ENCODE assay signal across 12 cellular contexts in the genomic region with DNA sequence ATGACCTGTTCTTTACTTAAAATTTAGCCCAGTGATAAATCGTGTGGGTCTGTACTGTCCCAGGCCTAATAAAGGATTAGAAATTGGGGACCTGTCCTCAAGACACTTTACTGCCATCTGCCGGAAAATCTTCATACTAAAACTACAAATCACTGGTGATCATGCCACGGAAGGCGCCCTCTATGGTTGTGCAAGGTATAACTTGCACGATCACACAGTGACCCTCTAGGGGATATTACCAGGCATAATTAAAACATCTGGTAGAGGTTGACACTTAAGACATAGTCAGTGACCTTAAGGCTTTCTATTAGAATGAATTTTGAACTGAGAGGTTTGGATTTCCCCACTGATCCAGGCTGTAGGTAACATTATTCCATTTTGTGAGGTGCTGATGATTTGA.
DNase-seq lines count a peak whose midpoint lies in the region; ATAC-seq and TF ChIP-seq lines count a peak whose summit lies in the region.
"Had no signal": no experiment of that assay in that cellular context is flagged by ENCODE, and none has a peak within 500 bp of the region (broad histone marks: within the 10 kb centered on the region; RNA-seq: fewer than 3 reads in every experiment).

No MANE protein-coding gene starts in this region.

- peak overlapping the region; percentile 22 for H3K4me3 ChIP-seq in endodermal cell (ENCODE audit: low read length)
- no peak overlapping the region for H3K4me3 ChIP-seq in retinal pigment epithelial cell (ENCODE audit: low read length)
- no peak overlapping the region for H3K4me3 ChIP-seq in ovary
- H3K4me3 ChIP-seq: gastroesophageal sphincter, sigmoid colon had no signal

- no peak for TF ChIP-seq EP300 in ovary (IDR thresholded peaks at IDR 0.05)

- no peaks in the 10 kb centered on the region for H3K27me3 ChIP-seq in endodermal cell (ENCODE audit: control insufficient read depth, insufficient read depth, low read length, poor library complexity, severe bottlenecking)
- no peaks in the 10 kb centered on the region for H3K27me3 ChIP-seq in ovary
- H3K27me3 ChIP-seq: gastroesophageal sphincter, sigmoid colon had no signal

- no peaks in the 10 kb centered on the region for H3K27me3 Mint-ChIP-seq in endodermal cell (ENCODE audit: insufficient read depth)

- peak; percentile 30 for DNase-seq in NCI-H82 (lab: John Stamatoyannopoulos, UW)
- no peak for DNase-seq in NCI-H82 treated with DMSO at 0.1 percent for 48 hours (lab: John Stamatoyannopoulos, UW; ENCODE audit: unreplicated experiment)
- DNase-seq in NOMO-1 treated with DMSO at 0.1 percent for 48 hours (lab: John Stamatoyannopoulos, UW; ENCODE audit: unreplicated experiment), result peak; percentile 59
- DNase-seq in endodermal cell, result peak; percentile 85
- no peak for DNase-seq in retinal pigment epithelial cell (ENCODE audit: low read depth)
- no peak for DNase-seq in ovary
- no peak for DNase-seq in T-helper 9 cell
- DNase-seq: activated effector memory CD4-positive, alpha-beta T cell treated with anti-CD3 and anti-CD28 coated beads, Interleukin-2, amount 50 U/mL, for 16 hours; SHP77 treated with DMSO at 0.1 percent for 48 hours; sigmoid colon had no signal

- H3K27ac ChIP-seq in endodermal cell (ENCODE audit: low read depth, low read length) (no peak overlapping the region), ovary (no peak overlapping the region)
- H3K27ac ChIP-seq: gastroesophageal sphincter, sigmoid colon had no signal

- H3K4me1 ChIP-seq in endodermal cell (ENCODE audit: control insufficient read depth, insufficient read depth, low read length) (peaks cover 13% of the 10 kb centered on the region), ovary (ENCODE audit: insufficient read depth) (no peaks in the 10 kb centered on the region)
- H3K4me1 ChIP-seq: gastroesophageal sphincter, sigmoid colon had no signal

- intact Hi-C loops in ovary (cut with DNase I), result no loop called here

- 58 to 83% methylated on average over 1 to 5 of the region's 5 CpGs for WGBS in endodermal cell (ENCODE audit: insufficient coverage in 1 of 2, insufficient read length in 1 of 2), 2 experiments
- WGBS in ovary, 3 donors, result 72 to 77% (median 74%) methylated on average over 5 of the region's 5 CpGs

- no peak overlapping the region for H3K9ac ChIP-seq in endodermal cell (ENCODE audit: extremely low read depth, low read length, poor library complexity, severe bottlenecking)

- H3K36me3 ChIP-seq in endodermal cell (ENCODE audit: control insufficient read depth, insufficient read depth, low read length) (no peaks in the 10 kb centered on the region), ovary (no peaks in the 10 kb centered on the region)
- H3K36me3 ChIP-seq: gastroesophageal sphincter, sigmoid colon had no signal

- ATAC-seq in GM18861 (IDR thresholded peaks at IDR 0.05; ENCODE audit: unreplicated experiment), result no peak
- ATAC-seq: gastroesophageal sphincter had no signal

- H3K9me3 ChIP-seq in endodermal cell (ENCODE audit: control insufficient read depth, low read length), result peaks cover 9% of the 10 kb centered on the region
- no peaks in the 10 kb centered on the region for H3K9me3 ChIP-seq in ovary
- H3K9me3 ChIP-seq: gastroesophageal sphincter, sigmoid colon had no signal

- H3K9me3 Mint-ChIP-seq in endodermal cell, result peaks cover 7% of the 10 kb centered on the region

- H3K36me3 Mint-ChIP-seq in endodermal cell (ENCODE audit: low read depth), result peaks cover 5% of the 10 kb centered on the region

- no peak overlapping the region for H3K4me3 Mint-ChIP-seq in endodermal cell

- peak overlapping the region; percentile 80 for H3K27ac Mint-ChIP-seq in endodermal cell

- peaks cover 41% of the 10 kb centered on the region for H3K4me1 Mint-ChIP-seq in endodermal cell

- peak; percentile 97 for TF ChIP-seq CTCF in endodermal cell (conservative IDR thresholded peaks at IDR 0.05)
- TF ChIP-seq CTCF in retinal pigment epithelial cell (conservative IDR thresholded peaks at IDR 0.05; ENCODE audit: low read depth, low read length), result peak; percentile 38
- peak in 1 of 3 donors; percentile 8 for TF ChIP-seq CTCF in ovary (IDR thresholded peaks at IDR 0.05)

- no peak for TF ChIP-seq POLR2A in ovary (IDR thresholded peaks at IDR 0.05)

Comparison
In these comparisons a context has a peak if more than half of its experiments do, and no peak if none do; other contexts are left out.
1. DNase-seq: peak in NCI-H82 (single experiment), NOMO-1 treated with DMSO at 0.1 percent for 48 hours (single experiment) and endodermal cell (single experiment); none in NCI-H82 treated with DMSO at 0.1 percent for 48 hours (single experiment), retinal pigment epithelial cell (single experiment), ovary (0 of 5) and T-helper 9 cell (single experiment).